Comparison of ENCODE assay signal across 8 cellular contexts in genomic region chr9:72362118-72362531, GRCh38. TPM values are rescaled to one million over a fixed set of nuclear protein-coding genes. Genes with fewer than 3 reads are reported as not detected.
A peak's percentile ranks its signal among the peaks of the same experiment; 100 is the strongest.
DNase-seq lines count a peak whose midpoint lies in the region; ATAC-seq and TF ChIP-seq lines count a peak whose summit lies in the region.

No MANE protein-coding gene starts in this region.

- H3K27ac ChIP-seq in GM23248: peak overlapping the region; percentile 100

- peaks cover 21% of the 10 kb centered on the region; the same call in 1 of the 2 replicates for H4K20me1 ChIP-seq in GM23248 (ENCODE audit: insufficient read depth)

- H2AFZ ChIP-seq in GM23248: no peak overlapping the region

- peaks cover 42% of the 10 kb centered on the region for H3K4me1 ChIP-seq in GM23248 (ENCODE audit: insufficient read depth)
- H3K4me1 ChIP-seq in skeletal muscle satellite cell (ENCODE audit: control insufficient read depth, insufficient read depth, low read length): peaks cover 44% of the 10 kb centered on the region

- H3K4me3 ChIP-seq in GM23248 (peak overlapping the region; percentile 89), foreskin fibroblast (ENCODE audit: low read depth in 1 of 2, low read length in 2 of 2) (peak overlapping the region; percentile 65 to 92), skeletal muscle satellite cell (ENCODE audit: low read length) (peak overlapping the region; percentile 94)

- H3K79me2 ChIP-seq in GM23248 (ENCODE audit: insufficient read depth): peaks cover 78% of the 10 kb centered on the region

- no peak for TF ChIP-seq CTCF in foreskin fibroblast (IDR thresholded peaks at IDR 0.05; ENCODE audit: low read depth, low read length)

- H3K36me3 ChIP-seq in GM23248 (ENCODE audit: low read depth): peaks cover 53% of the 10 kb centered on the region
- H3K36me3 ChIP-seq in skeletal muscle satellite cell (ENCODE audit: insufficient read depth, low read length): peaks cover 55% of the 10 kb centered on the region

- peak overlapping the region; percentile 98 for H3K4me2 ChIP-seq in GM23248 (ENCODE audit: unreplicated experiment)
- H3K4me2 ChIP-seq in skeletal muscle satellite cell (ENCODE audit: low read length): peak overlapping the region; percentile 92

- H3K27me3 ChIP-seq in GM23248 (replicated peaks; ENCODE audit: insufficient read depth) (no peaks in the 10 kb centered on the region), skeletal muscle satellite cell (ENCODE audit: control insufficient read depth, insufficient read depth, low read length) (no peaks in the 10 kb centered on the region)

- in situ Hi-C loops in GM23248 (cut with MboI): no loop called here

- 1 to 4% methylated on average over 2 of the region's 2 CpGs for WGBS in GM23248 (ENCODE audit: low coverage in 1 of 2, low lambda C conversion rate in 2 of 2, missing lambda C conversion rate in 2 of 2), 2 experiments

- peak overlapping the region; percentile 98 for H3K9ac ChIP-seq in GM23248
- H3K9ac ChIP-seq in skeletal muscle satellite cell (ENCODE audit: low read depth, low read length): peak overlapping the region; percentile 100

- ATAC-seq in HG03432 (IDR thresholded peaks at IDR 0.05; ENCODE audit: unreplicated experiment): no peak

- DNase-seq in GM23248 (peak; percentile 71), SW480 (ENCODE audit: low spot score) (peak; percentile 37), foreskin fibroblast (peak in 1 of 2 donors; percentile 42), DMS153 treated with DMSO at 0.1 percent for 48 hours (lab: John Stamatoyannopoulos, UW; ENCODE audit: unreplicated experiment) (no peak), NCI-H2196 (lab: John Stamatoyannopoulos, UW; ENCODE audit: unreplicated experiment) (no peak), NK-92 (lab: John Stamatoyannopoulos, UW; ENCODE audit: unreplicated experiment) (no peak)

- no peaks in the 10 kb centered on the region for H3K9me2 ChIP-seq in GM23248 (ENCODE audit: insufficient read depth)

- peaks cover 68% of the 10 kb centered on the region for H3F3A ChIP-seq in GM23248 (ENCODE audit: insufficient read depth)

- no peaks in the 10 kb centered on the region for H3K9me3 ChIP-seq in GM23248 (ENCODE audit: low read depth)
- H3K9me3 ChIP-seq in skeletal muscle satellite cell (replicated peaks; ENCODE audit: low read length): no peaks in the 10 kb centered on the region

RNA-seq across cellular contexts. Expression of gene ZFAND5, which starts 2.9 kb away (rescaled TPM):
- total RNA-seq in GM23248 (2014; rRNA removed; shearing (Covaris generic)): 166 and 184 TPM in 2 replicates
- 178 and 181 TPM in 2 replicates for polyA plus RNA-seq in GM23248 (2016; fragmentation: Nextera tagmentation; extraction: Ambion mirVana)
- total RNA-seq in skeletal muscle satellite cell (2012; rRNA removed): 47.6 and 52.5 TPM in 2 replicates

Comparison
In these comparisons a context has a peak if more than half of its experiments do, and no peak if none do; other contexts are left out.
1. DNase-seq: peak in GM23248 (single experiment) and SW480 (single experiment); none in DMS153 treated with DMSO at 0.1 percent for 48 hours (single experiment), NCI-H2196 (single experiment) and NK-92 (single experiment).
2. Peak in every context shown above with its lines, with median percentiles within 50 percentile points of each other: H3K4me3 ChIP-seq.